17 cellular contexts compared by ENCODE assay signal in genomic region chr16:776824-777223, GRCh38. TPM values are rescaled to one million over a fixed set of nuclear protein-coding genes. Genes with fewer than 3 reads are reported as not detected.
DNase-seq lines count a peak whose midpoint lies in the region; ATAC-seq and TF ChIP-seq lines count a peak whose summit lies in the region.
"Had no signal": no experiment of that assay in that cellular context is flagged by ENCODE, and none has a peak within 500 bp of the region (broad histone marks: within the 10 kb centered on the region; RNA-seq: fewer than 3 reads in every experiment).

No MANE protein-coding gene starts in this region.

- RAD21 ChIA-PET in HCT116 (lab: Charles Lee; ENCODE audit: low non-redundant PET in 1 of 2, low total read pairs in 2 of 2, uncharacterized antibody in 2 of 2, unreplicated experiment in 2 of 2): no interaction called here

- H3K36me3 ChIP-seq in BLaER1 treated with 17β-estradiol and CSF1 and Interleukin-3, amounts not matched to agents 10 nM and 100 nM: no peaks in the 10 kb centered on the region
- no peaks in the 10 kb centered on the region for H3K36me3 ChIP-seq in HCT116 (ENCODE audit: control insufficient read depth in 1 of 2, insufficient read depth in 2 of 2, low read length in 2 of 2)
- H3K36me3 ChIP-seq: BE2C, HAP-1 had no signal

- TF ChIP-seq POLR2A in HCT116 (IDR thresholded peaks at IDR 0.05; ENCODE audit: borderline replicate concordance, extremely low read depth, insufficient read depth, insufficient read length): no peak

- H3K9ac ChIP-seq in BLaER1 treated with 17β-estradiol and CSF1 and Interleukin-3, amounts not matched to agents 10 nM and 100 nM: peak overlapping the region in 4 of 11 experiments; percentile 11 to 50 (median 26); a peak in 6 of 22 replicates
- H3K9ac ChIP-seq in HCT116 (ENCODE audit: low read length): no peak overlapping the region

- no TSS peak for BruUV-seq in HCT116 (replicated peaks; lab: Mats Ljungman, UMichigan)

- peaks cover 18 to 42% (median 31%) of the 10 kb centered on the region in 10 experiments for H3K4me1 ChIP-seq in BLaER1 treated with 17β-estradiol and CSF1 and Interleukin-3, amounts not matched to agents 10 nM and 100 nM
- H3K4me1 ChIP-seq in HCT116 (ENCODE audit: control insufficient read depth in 1 of 2, insufficient read depth in 2 of 2, low read length in 2 of 2): peaks cover 36 to 55% of the 10 kb centered on the region in 2 experiments
- H3K4me1 ChIP-seq: BE2C, HAP-1 had no signal

- ATAC-seq in HCT116 (no peak), HG03135 (IDR thresholded peaks at IDR 0.05; ENCODE audit: unreplicated experiment) (no peak), HG02885 (IDR thresholded peaks at IDR 0.05; ENCODE audit: poor library complexity, unreplicated experiment) (no peak)

- H3K4me3 ChIP-seq in BLaER1 treated with 17β-estradiol and CSF1 and Interleukin-3, amounts not matched to agents 10 nM and 100 nM: no peak overlapping the region
- H3K4me3 ChIP-seq in HCT116 (replicated peaks in 1 of 2; ENCODE audit: low read depth in 1 of 2, low read length in 2 of 2): no peak overlapping the region
- H3K4me3 ChIP-seq: HAP-1 had no signal

- peaks cover 0 to 18% (median 0%) of the 10 kb centered on the region in 11 experiments; a peak in 5 of 22 replicates for H4K20me1 ChIP-seq in BLaER1 treated with 17β-estradiol and CSF1 and Interleukin-3, amounts not matched to agents 10 nM and 100 nM
- no peaks in the 10 kb centered on the region for H4K20me1 ChIP-seq in HCT116 (ENCODE audit: insufficient read depth)

- CTCF ChIA-PET in HCT116 (lab: Charles Lee): interaction anchor here (0.7 to 1.3 kb wide), 2 partner anchors 9 to 57 kb away, joined by 3 to 4 read pairs; no protein-coding TSS in a partner anchor

- DNase-seq in HCT116 (ENCODE audit: low read depth, low spot score) (no peak), SK-N-DZ (ENCODE audit: low spot score) (peak; percentile 53), Ammon's horn (ENCODE audit: low spot score) (no peak)
- DNase-seq: BE2C; CD4-positive, alpha-beta T cell; CD8-positive, alpha-beta memory T cell; DMS 273 treated with DMSO at 0.1 percent for 48 hours; DND-41; GOT3 had no signal

- peaks cover 0 to 12% (median 0%) of the 10 kb centered on the region in 11 experiments; a peak in 3 of 22 replicates for H3K27me3 ChIP-seq in BLaER1 treated with 17β-estradiol and CSF1 and Interleukin-3, amounts not matched to agents 10 nM and 100 nM
- no peaks in the 10 kb centered on the region for H3K27me3 ChIP-seq in HCT116 (ENCODE audit: insufficient read depth, low read length)
- H3K27me3 ChIP-seq: BE2C had no signal

- H2AFZ ChIP-seq in HCT116 (ENCODE audit: low read depth, low read length, poor library complexity, severe bottlenecking): no peak overlapping the region

- H3K9me2 ChIP-seq in HCT116 (ENCODE audit: insufficient read depth): no peaks in the 10 kb centered on the region

- POLR2A ChIA-PET in HCT116 (lab: Charles Lee): interaction anchor here (0.6 to 0.7 kb wide), 2 partner anchors 16 to 57 kb away, joined by 3 read pairs; no protein-coding TSS in a partner anchor

- intact Hi-C loops in HCT116 (cut with micrococcal nuclease): no loop called here

- no peaks in the 10 kb centered on the region for H3K79me2 ChIP-seq in HCT116 (ENCODE audit: insufficient read depth, low read length)

- H3K4me2 ChIP-seq in BLaER1 treated with 17β-estradiol and CSF1 and Interleukin-3, amounts not matched to agents 10 nM and 100 nM: peak overlapping the region in 9 of 11 experiments; percentile 70 to 89 (median 75); a peak in 19 of 22 replicates
- peak overlapping the region; percentile 50; the same call in 1 of the 2 replicates for H3K4me2 ChIP-seq in HCT116 (ENCODE audit: low read length)

- TF ChIP-seq CTCF in HCT116 (IDR thresholded peaks at IDR 0.05 in 2 of 3, conservative IDR thresholded peaks at IDR 0.05 in 1 of 3; ENCODE audit: borderline replicate concordance in 1 of 3, insufficient read depth in 1 of 3, low read depth in 2 of 3, low read length in 2 of 3): no peak

- H3K27ac ChIP-seq in BLaER1 treated with 17β-estradiol and CSF1 and Interleukin-3, amounts not matched to agents 10 nM and 100 nM: no peak overlapping the region
- peak overlapping the region; percentile 18; the same call in 1 of the 2 replicates for H3K27ac ChIP-seq in HCT116 (ENCODE audit: low read depth, low read length)

- no peaks in the 10 kb centered on the region for H3K9me3 ChIP-seq in BLaER1 treated with 17β-estradiol and CSF1 and Interleukin-3, amounts not matched to agents 10 nM and 100 nM (replicated peaks in 1 of 11)
- H3K9me3 ChIP-seq in HCT116 (ENCODE audit: control insufficient read depth in 1 of 2, insufficient read depth in 1 of 2, low read depth in 1 of 2, low read length in 2 of 2): no peaks in the 10 kb centered on the region
- H3K9me3 ChIP-seq: BE2C, HAP-1 had no signal

- no peak for TF ChIP-seq RAD21 in HCT116 (IDR thresholded peaks at IDR 0.05; ENCODE audit: low read depth)

TF ChIP-seq in HCT116, 20 proteins besides CTCF, POLR2A, EP300 and RAD21:
- TF ChIP-seq CBX3 (IDR thresholded peaks at IDR 0.05; ENCODE audit: low read depth) (no peak), ZNF274 (IDR thresholded peaks at IDR 0.05; ENCODE audit: low read depth, low read length) (no peak), EZH2phosphoT487 (IDR thresholded peaks at IDR 0.05; ENCODE audit: borderline replicate concordance) (no peak), ZFX (IDR thresholded peaks at IDR 0.05) (no peak), ATF3 (IDR thresholded peaks at IDR 0.05) (no peak), POLR2AphosphoS5 (IDR thresholded peaks at IDR 0.05; ENCODE audit: low read depth, low read length) (no peak), TCF7L2 (IDR thresholded peaks at IDR 0.05; ENCODE audit: borderline replicate concordance, extremely low read depth, insufficient read depth, insufficient read length) (no peak), SIN3A (IDR thresholded peaks at IDR 0.05; ENCODE audit: low read depth) (no peak)
TF ChIP-seq in HCT116: peak in this region for 0.

RNA-seq across cellular contexts. Expression of gene RPUSD1, which starts 11.4 kb away (rescaled TPM):
- total RNA-seq in HCT116 (2021; ENCODE audit: unreplicated experiment): 59.9 TPM
- polyA plus RNA-seq in HCT116 (2012): 40.7 and 45.9 TPM in 2 replicates
- 45.2 and 48.0 TPM in 2 replicates for polyA plus RNA-seq in SK-N-DZ (2014; cell fraction: cytosol; rRNA removed)
- polyA plus RNA-seq in SK-N-DZ (2014; cell fraction: nucleus; rRNA removed): 80.5 and 93.6 TPM in 2 replicates

RNA-seq across cellular contexts. Expression of gene CHTF18, which starts 11.6 kb away (rescaled TPM):
- total RNA-seq in HCT116 (2021; ENCODE audit: unreplicated experiment): 145 TPM
- polyA plus RNA-seq in HCT116 (2012): 83.7 and 86.5 TPM in 2 replicates
- polyA plus RNA-seq in SK-N-DZ (2014; cell fraction: cytosol; rRNA removed): 43.5 and 53.8 TPM in 2 replicates
- polyA plus RNA-seq in SK-N-DZ (2014; cell fraction: nucleus; rRNA removed): 694 and 762 TPM in 2 replicates

RNA-seq across cellular contexts. Expression of gene MSLN, which starts 16.3 kb away (rescaled TPM):
- total RNA-seq in HCT116 (2021; ENCODE audit: unreplicated experiment): 40.9 TPM
- 76.1 and 104 TPM in 2 replicates for polyA plus RNA-seq in HCT116 (2012)
- not detected in 2 replicates for polyA plus RNA-seq in SK-N-DZ (2014; cell fraction: cytosol; rRNA removed)
- 0.07 and 0.52 TPM in 2 replicates for polyA plus RNA-seq in SK-N-DZ (2014; cell fraction: nucleus; rRNA removed)
- total RNA-seq: A673; CD4-positive, alpha-beta T cell; CD8-positive, alpha-beta memory T cell had no signal
- polyA plus RNA-seq: CD8-positive, alpha-beta memory T cell had no signal

RNA-seq across cellular contexts. Expression of gene GNG13, which starts 23.7 kb away (rescaled TPM):
- total RNA-seq in HCT116 (2021; ENCODE audit: unreplicated experiment): not detected
- polyA plus RNA-seq in HCT116 (2012): 0.85 and 1.7 TPM in 2 replicates
- polyA plus RNA-seq in SK-N-DZ (2014; cell fraction: cytosol; rRNA removed): not detected in 2 replicates
- polyA plus RNA-seq in SK-N-DZ (2014; cell fraction: nucleus; rRNA removed): not detected in 2 replicates
- total RNA-seq: A172; A673; CD4-positive, alpha-beta T cell; CD8-positive, alpha-beta memory T cell had no signal
- polyA plus RNA-seq: AG04450; CD14-positive monocyte; CD8-positive, alpha-beta memory T cell had no signal

RNA-seq across cellular contexts. Expression of gene CIAO3, which starts 36.0 kb away (rescaled TPM):
- total RNA-seq in HCT116 (2021; ENCODE audit: unreplicated experiment): 32.8 TPM
- polyA plus RNA-seq in HCT116 (2012): 17.5 and 18.0 TPM in 2 replicates
- polyA plus RNA-seq in SK-N-DZ (2014; cell fraction: cytosol; rRNA removed): 28.6 and 34.4 TPM in 2 replicates
- polyA plus RNA-seq in SK-N-DZ (2014; cell fraction: nucleus; rRNA removed): 88.2 and 96.1 TPM in 2 replicates
